In genomic region chr11:86704710-86705109, GRCh38 we compare ENCODE assay signal across 18 cellular contexts. TPM values are rescaled to one million over a fixed set of nuclear protein-coding genes. Genes with fewer than 3 reads are reported as not detected.
DNase-seq lines count a peak whose midpoint lies in the region; ATAC-seq, FAIRE-seq and TF ChIP-seq lines count a peak whose summit lies in the region.
"Had no signal": no experiment of that assay in that cellular context is flagged by ENCODE, and none has a peak within 500 bp of the region (broad histone marks: within the 10 kb centered on the region; RNA-seq: fewer than 3 reads in every experiment).

No MANE protein-coding gene starts in this region.

- no peak for TF ChIP-seq POLR2A in sigmoid colon (IDR thresholded peaks at IDR 0.05)

- H3K9me3 ChIP-seq in lower lobe of right lung (no peaks in the 10 kb centered on the region), sigmoid colon (no peaks in the 10 kb centered on the region), right cardiac atrium (ENCODE audit: control insufficient read depth, low read length) (no peaks in the 10 kb centered on the region)

- no peak for DNase-seq in HTR-8/SVneo (ENCODE audit: insufficient read length, low spot score)
- DNase-seq in lower lobe of right lung, result no peak
- DNase-seq in sigmoid colon, result no peak
- DNase-seq in stimulated activated naive CD4-positive, alpha-beta T cell (lab: John Stamatoyannopoulos, UW), result no peak
- DNase-seq in right cardiac atrium, result no peak
- DNase-seq in NCI-H2107 (lab: John Stamatoyannopoulos, UW), result no peak
- DNase-seq: Caco-2; CD4-positive, alpha-beta T cell; DMS153; DND-41; EL; H9 had no signal

- H3K36me3 ChIP-seq in lower lobe of right lung (no peaks in the 10 kb centered on the region), sigmoid colon (no peaks in the 10 kb centered on the region)

- intact Hi-C loops in lower lobe of right lung (cut with DNase I), result no loop called here
- intact Hi-C loops in sigmoid colon (cut with DNase I), result no loop called here
- intact Hi-C loops in right cardiac atrium (cut with DNase I), result no loop called here

- H3K4me1 ChIP-seq in lower lobe of right lung (no peaks in the 10 kb centered on the region), sigmoid colon (peaks cover 0 to 68% (median 53%) of the 10 kb centered on the region in 4 donors), right cardiac atrium (ENCODE audit: control insufficient read depth, insufficient read depth, low read length) (no peaks in the 10 kb centered on the region)

- ATAC-seq in lower lobe of right lung (peak; percentile 53 to 57), right cardiac atrium (no peak)
- ATAC-seq: A549, GM12878 had no signal

- H3K27me3 ChIP-seq in lower lobe of right lung (ENCODE audit: low read depth), result no peaks in the 10 kb centered on the region
- no peaks in the 10 kb centered on the region for H3K27me3 ChIP-seq in sigmoid colon
- no peaks in the 10 kb centered on the region for H3K27me3 ChIP-seq in right cardiac atrium (ENCODE audit: control insufficient read depth, insufficient read depth)

- H3K27ac ChIP-seq in 22Rv1, result peak overlapping the region; percentile 90
- H3K27ac ChIP-seq in lower lobe of right lung, result no peak overlapping the region
- H3K27ac ChIP-seq in sigmoid colon, result peak overlapping the region in 3 of 4 donors; percentile 68 to 81 (median 81)
- no peak overlapping the region for H3K27ac ChIP-seq in right cardiac atrium (ENCODE audit: low read length)
- H3K27ac ChIP-seq: C4-2B had no signal

- H3K4me3 ChIP-seq in lower lobe of right lung, result no peak overlapping the region
- no peak overlapping the region for H3K4me3 ChIP-seq in sigmoid colon
- H3K4me3 ChIP-seq in right cardiac atrium (ENCODE audit: low read length), result no peak overlapping the region
- H3K4me3 ChIP-seq: A549, GM12878 had no signal

- TF ChIP-seq CTCF in 22Rv1 (IDR thresholded peaks at IDR 0.05) (no peak), lower lobe of right lung (IDR thresholded peaks at IDR 0.05) (no peak), sigmoid colon (IDR thresholded peaks at IDR 0.05) (no peak)

- peak in 1 of 4 donors; percentile 10 for TF ChIP-seq EP300 in sigmoid colon (IDR thresholded peaks at IDR 0.05)

- 90 to 94% methylated on average over 2 of the region's 2 CpGs for WGBS in sigmoid colon, 2 donors
- 83% methylated on average over 2 of the region's 2 CpGs for WGBS in right cardiac atrium

- FAIRE-seq in HTR-8/SVneo (lab: Jason Lieb, UNC), result peak; percentile 76
- FAIRE-seq: A549, GM12878, GM19239, H1 had no signal

RNA-seq across cellular contexts. Expression of gene ME3, which starts 32.3 kb away (rescaled TPM):
- total RNA-seq in lower lobe of right lung, result 18.6 TPM
- total RNA-seq in sigmoid colon, result 10 to 100 TPM; 25.5 to 53.2 (median 37.0) TPM
- 10 to 100 TPM in 2 of 3 donors, 1 to 10 TPM in 1; 7.8 to 13.6 (median 10.9) TPM for polyA plus RNA-seq in sigmoid colon
- 10 to 100 TPM; 20.8 to 24.0 (median 23.4) TPM for total RNA-seq in right cardiac atrium
- 23.6 TPM for polyA plus RNA-seq in right cardiac atrium

Comparison
In these comparisons a context has a peak if more than half of its experiments do, and no peak if none do; other contexts are left out.
1. H3K27ac ChIP-seq: peak in 22Rv1 (single experiment) and sigmoid colon (3 of 4); none in lower lobe of right lung (single experiment) and right cardiac atrium (single experiment).
2. ATAC-seq: peak in lower lobe of right lung (2 of 2); none in right cardiac atrium (0 of 2).